1 cellular context compared by ENCODE assay signal in the genomic region with DNA sequence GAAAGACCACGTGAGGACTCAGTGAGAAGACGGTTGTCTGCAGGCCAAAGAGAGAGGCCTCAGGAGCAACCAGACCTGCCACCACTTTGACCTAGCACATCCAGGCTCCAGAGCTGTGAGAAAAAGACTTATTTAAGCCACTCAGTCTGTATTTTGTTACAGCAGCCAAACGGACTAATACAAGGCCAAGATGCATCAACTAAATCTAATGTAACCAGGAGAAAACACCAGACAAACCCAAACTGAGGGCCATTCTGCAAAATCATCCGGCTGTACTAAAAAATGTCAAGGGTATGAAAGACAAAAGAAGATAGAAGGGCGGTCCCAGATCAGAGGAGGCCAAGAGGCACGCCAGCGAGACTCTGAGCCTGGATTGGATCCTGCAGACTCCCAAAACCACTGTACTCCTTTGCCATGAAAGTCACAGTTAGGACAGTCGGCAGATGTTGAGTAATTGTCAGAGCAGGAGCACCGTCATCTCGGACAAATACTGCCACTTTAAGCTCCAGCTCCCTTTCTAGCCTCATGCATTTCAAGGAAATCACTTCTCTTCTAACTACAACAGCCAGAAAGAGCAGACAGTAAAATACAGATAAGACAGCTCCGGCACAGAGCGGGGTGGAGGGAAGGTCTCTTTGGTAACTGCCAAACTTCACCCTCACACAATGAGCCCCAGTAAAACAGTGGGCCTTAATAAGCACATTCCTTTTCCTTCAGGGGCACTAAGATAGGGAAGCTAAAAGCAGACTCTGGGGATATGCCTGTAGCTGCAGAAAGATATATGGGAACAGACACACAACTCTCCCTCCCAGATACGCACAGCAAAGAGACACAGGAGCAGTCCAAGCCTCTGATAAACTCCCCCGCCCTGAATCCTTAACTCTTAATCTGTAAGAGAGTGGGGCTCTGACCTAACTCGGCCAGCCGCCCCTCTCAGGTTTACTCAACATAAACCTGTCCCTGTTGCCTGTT.
TF ChIP-seq lines count a peak whose summit lies in the region.

No MANE protein-coding gene starts in this region.

TF ChIP-seq in K562, 482 proteins besides CTCF, POLR2A, EP300 and RAD21 (continued from another document):
- no peak for TF ChIP-seq ASH1L (IDR thresholded peaks at IDR 0.05; ENCODE audit: borderline replicate concordance, low read depth, partially characterized antibody)
- 0 out of 2 replicates have a peak, but pooled peaks have one; percentile 23 for TF ChIP-seq TOE1 (IDR thresholded peaks at IDR 0.05; ENCODE audit: borderline replicate concordance)
- no peak for TF ChIP-seq TOE1 (CRISPR knock-in tag; IDR thresholded peaks at IDR 0.05; ENCODE audit: borderline replicate concordance, low read depth)
- peak; percentile 58 to 66; a peak in 2 of 4 replicates for TF ChIP-seq HDAC1 (IDR thresholded peaks at IDR 0.05)
- no peak for TF ChIP-seq MBD2 (IDR thresholded peaks at IDR 0.05; ENCODE audit: borderline replicate concordance, low read depth)
- no peak for TF ChIP-seq THRAP3 (IDR thresholded peaks at IDR 0.05; ENCODE audit: borderline replicate concordance)
- 0 out of 2 replicates have a peak, but pooled peaks have one; percentile 33 for TF ChIP-seq NCOA1 (IDR thresholded peaks at IDR 0.05; ENCODE audit: low read depth)
- TF ChIP-seq BHLHE40 (IDR thresholded peaks at IDR 0.05; ENCODE audit: low read length), result no peak
- no peak for TF ChIP-seq ZNF764 (CRISPR knock-in tag; IDR thresholded peaks at IDR 0.05; ENCODE audit: low read depth)
- no peak for TF ChIP-seq ZFPM2 (CRISPR knock-in tag; IDR thresholded peaks at IDR 0.05)
- no peak for TF ChIP-seq HNRNPLL (IDR thresholded peaks at IDR 0.05; ENCODE audit: low read depth, low read length, poor library complexity, severe bottlenecking)
- TF ChIP-seq, protein P1, sequence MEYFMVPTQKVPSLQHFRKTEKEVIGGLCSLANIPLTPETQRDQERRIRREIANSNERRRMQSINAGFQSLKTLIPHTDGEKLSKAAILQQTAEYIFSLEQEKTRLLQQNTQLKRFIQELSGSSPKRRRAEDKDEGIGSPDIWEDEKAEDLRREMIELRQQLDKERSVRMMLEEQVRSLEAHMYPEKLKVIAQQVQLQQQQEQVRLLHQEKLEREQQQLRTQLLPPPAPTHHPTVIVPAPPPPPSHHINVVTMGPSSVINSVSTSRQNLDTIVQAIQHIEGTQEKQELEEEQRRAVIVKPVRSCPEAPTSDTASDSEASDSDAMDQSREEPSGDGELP (CRISPR knock-in tag; IDR thresholded peaks at IDR 0.05; ENCODE audit: borderline replicate concordance), result no peak
- TF ChIP-seq TAF15 (IDR thresholded peaks at IDR 0.05; ENCODE audit: low read depth, low read length), result no peak
- TF ChIP-seq NBN (IDR thresholded peaks at IDR 0.05; ENCODE audit: low read depth), result 0 out of 2 replicates have a peak, but pooled peaks have one; percentile 31
- TF ChIP-seq ETV1 (tag; conservative IDR thresholded peaks at IDR 0.05; ENCODE audit: low read depth), result no peak
- TF ChIP-seq ZNF699 (CRISPR knock-in tag; IDR thresholded peaks at IDR 0.05; ENCODE audit: insufficient replicate concordance), result no peak
- 0 out of 2 replicates have a peak, but pooled peaks have one; percentile 33 for TF ChIP-seq LEF1 (IDR thresholded peaks at IDR 0.05)
- no peak for TF ChIP-seq PHB2 (IDR thresholded peaks at IDR 0.05; ENCODE audit: low read depth)
- no peak for TF ChIP-seq CEBPG (CRISPR knock-in tag; IDR thresholded peaks at IDR 0.05)
- TF ChIP-seq CEBPG (tag; conservative IDR thresholded peaks at IDR 0.05 in 1 of 2, IDR thresholded peaks at IDR 0.05 in 1 of 2), result peak in 1 of 2 experiments; percentile 27; a peak in 1 of 4 replicates
- peak; percentile 34; the same call in 1 of the 2 replicates for TF ChIP-seq MTA2 (IDR thresholded peaks at IDR 0.05; ENCODE audit: low read depth)
- peak; percentile 93 for TF ChIP-seq ZNF12 (CRISPR knock-in tag; IDR thresholded peaks at IDR 0.05)
- no peak for TF ChIP-seq ZSCAN32 (CRISPR knock-in tag; IDR thresholded peaks at IDR 0.05)
- TF ChIP-seq KLF13 (tag; IDR thresholded peaks at IDR 0.05; ENCODE audit: borderline replicate concordance, low read depth), result no peak
- TF ChIP-seq DNMT1 (IDR thresholded peaks at IDR 0.05), result no peak
- TF ChIP-seq, protein P2, sequence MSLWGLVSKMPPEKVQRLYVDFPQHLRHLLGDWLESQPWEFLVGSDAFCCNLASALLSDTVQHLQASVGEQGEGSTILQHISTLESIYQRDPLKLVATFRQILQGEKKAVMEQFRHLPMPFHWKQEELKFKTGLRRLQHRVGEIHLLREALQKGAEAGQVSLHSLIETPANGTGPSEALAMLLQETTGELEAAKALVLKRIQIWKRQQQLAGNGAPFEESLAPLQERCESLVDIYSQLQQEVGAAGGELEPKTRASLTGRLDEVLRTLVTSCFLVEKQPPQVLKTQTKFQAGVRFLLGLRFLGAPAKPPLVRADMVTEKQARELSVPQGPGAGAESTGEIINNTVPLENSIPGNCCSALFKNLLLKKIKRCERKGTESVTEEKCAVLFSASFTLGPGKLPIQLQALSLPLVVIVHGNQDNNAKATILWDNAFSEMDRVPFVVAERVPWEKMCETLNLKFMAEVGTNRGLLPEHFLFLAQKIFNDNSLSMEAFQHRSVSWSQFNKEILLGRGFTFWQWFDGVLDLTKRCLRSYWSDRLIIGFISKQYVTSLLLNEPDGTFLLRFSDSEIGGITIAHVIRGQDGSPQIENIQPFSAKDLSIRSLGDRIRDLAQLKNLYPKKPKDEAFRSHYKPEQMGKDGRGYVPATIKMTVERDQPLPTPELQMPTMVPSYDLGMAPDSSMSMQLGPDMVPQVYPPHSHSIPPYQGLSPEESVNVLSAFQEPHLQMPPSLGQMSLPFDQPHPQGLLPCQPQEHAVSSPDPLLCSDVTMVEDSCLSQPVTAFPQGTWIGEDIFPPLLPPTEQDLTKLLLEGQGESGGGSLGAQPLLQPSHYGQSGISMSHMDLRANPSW (CRISPR knock-in tag; IDR thresholded peaks at IDR 0.05), result no peak
- TF ChIP-seq, protein P3, sequence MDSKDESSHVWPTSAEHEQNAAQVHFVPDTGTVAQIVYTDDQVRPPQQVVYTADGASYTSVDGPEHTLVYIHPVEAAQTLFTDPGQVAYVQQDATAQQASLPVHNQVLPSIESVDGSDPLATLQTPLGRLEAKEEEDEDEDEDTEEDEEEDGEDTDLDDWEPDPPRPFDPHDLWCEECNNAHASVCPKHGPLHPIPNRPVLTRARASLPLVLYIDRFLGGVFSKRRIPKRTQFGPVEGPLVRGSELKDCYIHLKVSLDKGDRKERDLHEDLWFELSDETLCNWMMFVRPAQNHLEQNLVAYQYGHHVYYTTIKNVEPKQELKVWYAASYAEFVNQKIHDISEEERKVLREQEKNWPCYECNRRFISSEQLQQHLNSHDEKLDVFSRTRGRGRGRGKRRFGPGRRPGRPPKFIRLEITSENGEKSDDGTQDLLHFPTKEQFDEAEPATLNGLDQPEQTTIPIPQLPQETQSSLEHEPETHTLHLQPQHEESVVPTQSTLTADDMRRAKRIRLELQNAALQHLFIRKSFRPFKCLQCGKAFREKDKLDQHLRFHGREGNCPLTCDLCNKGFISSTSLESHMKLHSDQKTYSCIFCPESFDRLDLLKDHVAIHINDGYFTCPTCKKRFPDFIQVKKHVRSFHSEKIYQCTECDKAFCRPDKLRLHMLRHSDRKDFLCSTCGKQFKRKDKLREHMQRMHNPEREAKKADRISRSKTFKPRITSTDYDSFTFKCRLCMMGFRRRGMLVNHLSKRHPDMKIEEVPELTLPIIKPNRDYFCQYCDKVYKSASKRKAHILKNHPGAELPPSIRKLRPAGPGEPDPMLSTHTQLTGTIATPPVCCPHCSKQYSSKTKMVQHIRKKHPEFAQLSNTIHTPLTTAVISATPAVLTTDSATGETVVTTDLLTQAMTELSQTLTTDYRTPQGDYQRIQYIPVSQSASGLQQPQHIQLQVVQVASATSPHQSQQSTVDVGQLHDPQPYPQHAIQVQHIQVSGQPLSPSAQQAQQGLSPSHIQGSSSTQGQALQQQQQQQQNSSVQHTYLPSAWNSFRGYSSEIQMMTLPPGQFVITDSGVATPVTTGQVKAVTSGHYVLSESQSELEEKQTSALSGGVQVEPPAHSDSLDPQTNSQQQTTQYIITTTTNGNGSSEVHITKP (IDR thresholded peaks at IDR 0.05; ENCODE audit: partially characterized antibody), result peak; percentile 67
- peak; percentile 4 for TF ChIP-seq RBM25 (IDR thresholded peaks at IDR 0.05; ENCODE audit: low read depth, low read length, severe bottlenecking)
- no peak for TF ChIP-seq ATF7 (IDR thresholded peaks at IDR 0.05)
- peak; percentile 64 for TF ChIP-seq SMARCA4 (IDR thresholded peaks at IDR 0.05)
- TF ChIP-seq, protein P4, sequence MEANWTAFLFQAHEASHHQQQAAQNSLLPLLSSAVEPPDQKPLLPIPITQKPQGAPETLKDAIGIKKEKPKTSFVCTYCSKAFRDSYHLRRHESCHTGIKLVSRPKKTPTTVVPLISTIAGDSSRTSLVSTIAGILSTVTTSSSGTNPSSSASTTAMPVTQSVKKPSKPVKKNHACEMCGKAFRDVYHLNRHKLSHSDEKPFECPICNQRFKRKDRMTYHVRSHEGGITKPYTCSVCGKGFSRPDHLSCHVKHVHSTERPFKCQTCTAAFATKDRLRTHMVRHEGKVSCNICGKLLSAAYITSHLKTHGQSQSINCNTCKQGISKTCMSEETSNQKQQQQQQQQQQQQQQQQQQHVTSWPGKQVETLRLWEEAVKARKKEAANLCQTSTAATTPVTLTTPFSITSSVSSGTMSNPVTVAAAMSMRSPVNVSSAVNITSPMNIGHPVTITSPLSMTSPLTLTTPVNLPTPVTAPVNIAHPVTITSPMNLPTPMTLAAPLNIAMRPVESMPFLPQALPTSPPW (CRISPR knock-in tag; IDR thresholded peaks at IDR 0.05), result peak; percentile 53
- TF ChIP-seq CBX1 (IDR thresholded peaks at IDR 0.05; ENCODE audit: low read depth), result no peak
- TF ChIP-seq, protein P5, sequence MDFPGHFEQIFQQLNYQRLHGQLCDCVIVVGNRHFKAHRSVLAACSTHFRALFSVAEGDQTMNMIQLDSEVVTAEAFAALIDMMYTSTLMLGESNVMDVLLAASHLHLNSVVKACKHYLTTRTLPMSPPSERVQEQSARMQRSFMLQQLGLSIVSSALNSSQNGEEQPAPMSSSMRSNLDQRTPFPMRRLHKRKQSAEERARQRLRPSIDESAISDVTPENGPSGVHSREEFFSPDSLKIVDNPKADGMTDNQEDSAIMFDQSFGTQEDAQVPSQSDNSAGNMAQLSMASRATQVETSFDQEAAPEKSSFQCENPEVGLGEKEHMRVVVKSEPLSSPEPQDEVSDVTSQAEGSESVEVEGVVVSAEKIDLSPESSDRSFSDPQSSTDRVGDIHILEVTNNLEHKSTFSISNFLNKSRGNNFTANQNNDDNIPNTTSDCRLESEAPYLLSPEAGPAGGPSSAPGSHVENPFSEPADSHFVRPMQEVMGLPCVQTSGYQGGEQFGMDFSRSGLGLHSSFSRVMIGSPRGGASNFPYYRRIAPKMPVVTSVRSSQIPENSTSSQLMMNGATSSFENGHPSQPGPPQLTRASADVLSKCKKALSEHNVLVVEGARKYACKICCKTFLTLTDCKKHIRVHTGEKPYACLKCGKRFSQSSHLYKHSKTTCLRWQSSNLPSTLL (IDR thresholded peaks at IDR 0.05), result no peak
- peak; percentile 63 for TF ChIP-seq CEBPB (tag; IDR thresholded peaks at IDR 0.05)
- peak; percentile 71 for TF ChIP-seq NFIC (IDR thresholded peaks at IDR 0.05)
- no peak for TF ChIP-seq NCOA4 (IDR thresholded peaks at IDR 0.05; ENCODE audit: partially characterized antibody)
- TF ChIP-seq DACH1 (IDR thresholded peaks at IDR 0.05; ENCODE audit: partially characterized antibody), result no peak
- TF ChIP-seq U2AF2 (optimal IDR thresholded peaks at IDR 0.05; ENCODE audit: low read depth, low read length), result no peak
